In genomic region chr13:108933061-108933460, GRCh38 we compare ENCODE assay signal across 34 cellular contexts.
"Had no signal": no experiment of that assay in that cellular context is flagged by ENCODE, and none has a peak within 500 bp of the region (broad histone marks: within the 10 kb centered on the region; RNA-seq: fewer than 3 reads in every experiment).

No MANE protein-coding gene starts in this region.

- H3K4me3 ChIP-seq: cardiac muscle cell, Peyer's patch, SJSA1 had no signal

- H3K27ac ChIP-seq: cardiac muscle cell, KMS-11, Peyer's patch, SJSA1 had no signal

- H3K9me3 Mint-ChIP-seq: activated CD4-positive, alpha-beta memory T cell treated with anti-CD3 and anti-CD28 coated beads, Interleukin-2, amount 10 ng/mL, durations not matched to agents 7 days and 5 days; activated naive CD4-positive, alpha-beta T cell treated with anti-CD3 and anti-CD28 coated beads, Interleukin-2, amount 10 ng/mL, durations not matched to agents 7 days and 5 days; T-helper 2 cell treated with Interferon-gamma antibody and Interleukin-4, amounts not matched to agents 5 μg/mL and 100 μg/mL, for 36 hours had no signal

- H3K27me3 ChIP-seq: cardiac muscle cell, Peyer's patch had no signal

- DNase-seq: activated CD4-positive, alpha-beta memory T cell treated with anti-CD3 and anti-CD28 coated beads, Interleukin-2, amount 10 ng/mL, durations not matched to agents 7 days and 5 days; activated CD4-positive, alpha-beta T cell treated with anti-CD3 and anti-CD28 coated beads for 36 hours; activated CD4-positive, alpha-beta T cell treated with anti-CD3 and anti-CD28 coated beads, Interleukin-2, amount 50 U/mL, for 1 hour; activated CD8-positive, alpha-beta memory T cell treated with anti-CD3 and anti-CD28 coated beads for 24 hours; activated CD8-positive, alpha-beta memory T cell treated with anti-CD3 and anti-CD28 coated beads, Interleukin-2, amount 10 ng/mL, durations not matched to agents 7 days and 5 days; activated CD8-positive, alpha-beta memory T cell treated with anti-CD3 and anti-CD28 coated beads, Interleukin-2, amount 50 U/mL, for 48 hours; activated effector memory CD4-positive, alpha-beta T cell treated with Interleukin-2 at 50 U/mL for 16 hours; activated naive CD4-positive, alpha-beta T cell treated with anti-CD3 and anti-CD28 coated beads, Interleukin-2, amount 10 ng/mL, durations not matched to agents 7 days and 5 days; activated naive CD8-positive, alpha-beta T cell treated with anti-CD3 and anti-CD28 coated beads, Interleukin-2, amount 50 U/mL, for 24 hours; activated T-cell treated with anti-CD3 and anti-CD28 coated beads, Interleukin-2, amount 50 U/mL, for 48 hours; amniotic stem cell; aorta; MM.1S; MV-4-11; NCI-H1092; NCI-H1436 treated with DMSO at 0.1 percent for 48 hours; NCI-H1694 treated with DMSO at 0.1 percent for 48 hours; NCI-H2029; NCI-H510A; NCI-H526; NCI-H748 treated with DMSO at 0.1 percent for 48 hours; NK-92 treated with Interleukin-12 subunit alpha and Interleukin-12 subunit beta, amount 100 ng/mL, for 24 hours; PC-3; Peyer's patch; RPMI8226; SHP77 treated with DMSO at 0.1 percent for 48 hours had no signal

- H3K36me3 ChIP-seq: cardiac muscle cell, Peyer's patch, SJSA1 had no signal

- H3K9ac ChIP-seq: KMS-11 had no signal

- H3K4me1 ChIP-seq: Peyer's patch, SJSA1 had no signal

- FAIRE-seq: TTC549 had no signal

- H3K4me2 ChIP-seq: KMS-11 had no signal

- H3K27ac Mint-ChIP-seq: activated CD4-positive, alpha-beta memory T cell treated with anti-CD3 and anti-CD28 coated beads, Interleukin-2, amount 10 ng/mL, durations not matched to agents 7 days and 5 days; activated CD4-positive, alpha-beta T cell treated with anti-CD3 and anti-CD28 coated beads for 36 hours; activated CD8-positive, alpha-beta memory T cell treated with anti-CD3 and anti-CD28 coated beads, Interleukin-2, amount 10 ng/mL, durations not matched to agents 7 days and 5 days; activated naive CD4-positive, alpha-beta T cell treated with anti-CD3 and anti-CD28 coated beads, Interleukin-2, amount 10 ng/mL, durations not matched to agents 7 days and 5 days; activated naive CD8-positive, alpha-beta T cell; activated naive CD8-positive, alpha-beta T cell treated with anti-CD3 and anti-CD28 coated beads, Interleukin-2, amount 50 U/mL, for 24 hours; T-helper 1 cell treated with Interleukin-12 subunit alpha and Interleukin-12 subunit beta and Interleukin-4 antibody, amounts not matched to agents 30 μg/mL and 1 μg/mL, for 36 hours; T-helper 2 cell treated with Interferon-gamma antibody and Interleukin-4, amounts not matched to agents 5 μg/mL and 100 μg/mL, for 36 hours had no signal

- H3K36me3 Mint-ChIP-seq: activated CD8-positive, alpha-beta memory T cell treated with anti-CD3 and anti-CD28 coated beads, Interleukin-2, amount 10 ng/mL, durations not matched to agents 7 days and 5 days; activated naive CD4-positive, alpha-beta T cell treated with anti-CD3 and anti-CD28 coated beads, Interleukin-2, amount 10 ng/mL, durations not matched to agents 7 days and 5 days; activated naive CD8-positive, alpha-beta T cell had no signal

- H3K27me3 Mint-ChIP-seq: central memory CD8-positive, alpha-beta T cell had no signal

- H3K9me3 ChIP-seq: Peyer's patch, SJSA1 had no signal

- H3K4me3 Mint-ChIP-seq: activated CD4-positive, alpha-beta memory T cell treated with anti-CD3 and anti-CD28 coated beads, Interleukin-2, amount 10 ng/mL, durations not matched to agents 7 days and 5 days; activated CD4-positive, alpha-beta T cell treated with anti-CD3 and anti-CD28 coated beads for 36 hours; activated CD8-positive, alpha-beta memory T cell treated with anti-CD3 and anti-CD28 coated beads, Interleukin-2, amount 10 ng/mL, durations not matched to agents 7 days and 5 days; activated naive CD4-positive, alpha-beta T cell treated with anti-CD3 and anti-CD28 coated beads, Interleukin-2, amount 10 ng/mL, durations not matched to agents 7 days and 5 days; activated naive CD8-positive, alpha-beta T cell; activated naive CD8-positive, alpha-beta T cell treated with anti-CD3 and anti-CD28 coated beads, Interleukin-2, amount 50 U/mL, for 24 hours; central memory CD8-positive, alpha-beta T cell; T-helper 1 cell treated with Interleukin-12 subunit alpha and Interleukin-12 subunit beta and Interleukin-4 antibody, amounts not matched to agents 30 μg/mL and 1 μg/mL, for 36 hours; T-helper 2 cell treated with Interferon-gamma antibody and Interleukin-4, amounts not matched to agents 5 μg/mL and 100 μg/mL, for 36 hours had no signal

- H3K4me1 Mint-ChIP-seq: activated CD4-positive, alpha-beta memory T cell treated with anti-CD3 and anti-CD28 coated beads, Interleukin-2, amount 10 ng/mL, durations not matched to agents 7 days and 5 days; activated CD4-positive, alpha-beta T cell treated with anti-CD3 and anti-CD28 coated beads for 36 hours; activated CD8-positive, alpha-beta memory T cell treated with anti-CD3 and anti-CD28 coated beads, Interleukin-2, amount 10 ng/mL, durations not matched to agents 7 days and 5 days; activated naive CD4-positive, alpha-beta T cell treated with anti-CD3 and anti-CD28 coated beads, Interleukin-2, amount 10 ng/mL, durations not matched to agents 7 days and 5 days; activated naive CD8-positive, alpha-beta T cell treated with anti-CD3 and anti-CD28 coated beads, Interleukin-2, amount 50 U/mL, for 24 hours; central memory CD8-positive, alpha-beta T cell had no signal
